ENCODE assay signal across 17 cellular contexts in the genomic region with DNA sequence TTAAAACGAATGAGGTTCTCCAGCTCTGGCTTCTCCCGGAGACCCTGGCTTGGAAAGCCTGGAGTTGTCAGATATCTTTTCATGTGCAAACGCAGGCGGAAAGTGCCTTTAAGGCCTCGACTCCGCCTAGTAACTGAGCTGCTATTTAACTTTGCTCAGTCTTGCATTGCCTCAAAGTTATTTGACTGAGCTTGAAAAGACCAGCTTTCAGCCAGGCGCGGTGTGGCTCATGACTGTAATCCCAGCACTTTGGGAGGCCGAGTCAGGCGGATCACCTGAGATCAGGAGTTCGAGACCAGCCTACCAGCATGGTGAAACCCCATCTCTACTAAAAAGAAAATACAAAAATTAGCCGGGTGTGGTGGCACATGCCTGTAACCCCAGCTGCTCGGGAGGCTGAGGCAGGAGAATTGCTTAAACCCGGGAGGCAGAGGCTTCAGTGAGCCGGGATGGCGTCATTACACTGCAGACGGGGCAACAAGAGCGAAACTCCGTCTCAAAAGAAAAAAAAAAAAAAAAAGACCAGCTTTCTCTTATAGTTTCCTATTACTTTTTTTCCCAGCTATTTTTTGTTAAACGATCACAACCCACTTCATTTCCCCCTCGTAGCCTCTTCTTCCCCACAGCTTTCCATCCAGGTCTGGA. TPM values are rescaled to one million over a fixed set of nuclear protein-coding genes. Genes with fewer than 3 reads are reported as not detected.
DNase-seq lines count a peak whose midpoint lies in the region; ATAC-seq, FAIRE-seq and TF ChIP-seq lines count a peak whose summit lies in the region.
"Had no signal": no experiment of that assay in that cellular context is flagged by ENCODE, and none has a peak within 500 bp of the region (broad histone marks: within the 10 kb centered on the region; RNA-seq: fewer than 3 reads in every experiment).

No MANE protein-coding gene starts in this region.

- DNase-seq in H7, result peak; percentile 59
- DNase-seq in K562 (ENCODE audit: extremely low read depth in 1 of 4, low spot score in 3 of 4), result peak in 1 of 4 experiments; percentile 35
- DNase-seq in iPS-NIHi11 (ENCODE audit: low spot score), result peak; percentile 37
- DNase-seq in renal cortical epithelial cell (ENCODE audit: low read depth), result peak; percentile 79
- DNase-seq in effector memory CD4-positive, alpha-beta T cell, result no peak
- DNase-seq in NCI-H446 (lab: John Stamatoyannopoulos, UW), result no peak
- no peak for DNase-seq in inferior parietal cortex (ENCODE audit: extremely low spot score)
- DNase-seq: activated CD8-positive, alpha-beta memory T cell treated with anti-CD3 and anti-CD28 coated beads, Interleukin-2, amount 50 U/mL, for 48 hours; activated naive CD8-positive, alpha-beta T cell treated with anti-CD3 and anti-CD28 coated beads, Interleukin-2, amount 10 ng/mL, durations not matched to agents 7 days and 5 days; BE2C; dermis blood vessel endothelial cell; GOT3; posterior cingulate gyrus; SK-N-SH; stimulated activated CD4-positive, alpha-beta T cell treated with anti-CD3 and anti-CD28 coated beads, Interleukin-2, amount 100 ng/mL, for 48 hours; WERI-Rb-1 had no signal

- ATAC-seq in K562 (no peak; the same call in 2 of the 3 replicates), HG03025 (IDR thresholded peaks at IDR 0.05; ENCODE audit: low FRiP score, unreplicated experiment) (no peak)

- H4K20me1 ChIP-seq in K562 (replicated peaks; ENCODE audit: control insufficient read depth, insufficient read depth, low read length), result no peaks in the 10 kb centered on the region

- TF ChIP-seq RAD21 in K562 (CRISPR knock-in tag; conservative IDR thresholded peaks at IDR 0.05 in 1 of 2, IDR thresholded peaks at IDR 0.05 in 1 of 2), result no peak

- no peaks in the 10 kb centered on the region for H3K79me2 ChIP-seq in K562 (ENCODE audit: control insufficient read depth, insufficient read depth, low read length)

- TF ChIP-seq EP300 in K562 (IDR thresholded peaks at IDR 0.05; ENCODE audit: low read length), result no peak

- H3K9me3 ChIP-seq in K562 (replicated peaks; ENCODE audit: control insufficient read depth, insufficient read depth, low read depth, low read length), result no peaks in the 10 kb centered on the region
- no peaks in the 10 kb centered on the region for H3K9me3 ChIP-seq in effector memory CD4-positive, alpha-beta T cell (ENCODE audit: control insufficient read depth, low read length)
- H3K9me3 ChIP-seq: BE2C, SK-N-SH had no signal

- H3K27me3 ChIP-seq in H7 (ENCODE audit: control insufficient read depth, insufficient read depth, low read length) (no peaks in the 10 kb centered on the region), K562 (ENCODE audit: control insufficient read depth in 2 of 2, insufficient read depth in 2 of 2, low read length in 2 of 2) (no peaks in the 10 kb centered on the region)
- no peaks in the 10 kb centered on the region for H3K27me3 ChIP-seq in effector memory CD4-positive, alpha-beta T cell (replicated peaks; ENCODE audit: control insufficient read depth, insufficient read depth, low read length, poor library complexity, severe bottlenecking)
- H3K27me3 ChIP-seq: BE2C had no signal

- POLR2A ChIA-PET in K562 (lab: Yijun Ruan, JAX), result interaction anchor here (0.7 to 1.4 kb wide), 2 partner anchors 22 to 37 kb away, joined by 3 to 4 read pairs; no protein-coding TSS in a partner anchor

- WGBS in K562 (ENCODE audit: insufficient coverage, low coverage, missing lambda C conversion rate), result 60% methylated on average over 21 of the region's 21 CpGs

- no peak for FAIRE-seq in K562 (lab: Jason Lieb, UNC)

- CTCF ChIA-PET in K562 (lab: Yijun Ruan, JAX; ENCODE audit: low intra/inter-chr PET ratio), result no interaction called here

- BruUV-seq in K562 (replicated peaks; lab: Mats Ljungman, UMichigan), result TSS peak; percentile 75

- TF ChIP-seq POLR2A in K562 (conservative IDR thresholded peaks at IDR 0.05), result no peak

- in situ Hi-C loops in K562 (cut with MboI), result no loop called here

- peak overlapping the region; percentile 34; the same call in 2 of the 3 replicates for H3K27ac ChIP-seq in K562 (ENCODE audit: extremely low read depth, low read depth, low read length)
- no peak overlapping the region for H3K27ac ChIP-seq in effector memory CD4-positive, alpha-beta T cell (ENCODE audit: insufficient read depth, low read length, poor library complexity, severe bottlenecking)
- H3K27ac ChIP-seq: WERI-Rb-1 had no signal

- intact Hi-C loops in K562 (cut with micrococcal nuclease), result no loop called here

- peak overlapping the region; percentile 56 for H2AFZ ChIP-seq in K562 (ENCODE audit: low read depth, low read length)

- peak overlapping the region; percentile 17 to 31; a peak in 3 of 4 replicates for H3K9ac ChIP-seq in K562 (ENCODE audit: insufficient read depth in 1 of 2, low read depth in 2 of 2, low read length in 2 of 2)
- H3K9ac ChIP-seq: SK-N-SH had no signal

- H3K9me1 ChIP-seq in K562 (ENCODE audit: control insufficient read depth, insufficient read depth, low read length), result no peaks in the 10 kb centered on the region

- peaks cover 20 to 24% of the 10 kb centered on the region in 2 experiments for H3K4me1 ChIP-seq in K562 (replicated peaks in 1 of 2; ENCODE audit: control insufficient read depth in 2 of 2, insufficient read depth in 2 of 2, low read length in 2 of 2)
- H3K4me1 ChIP-seq in effector memory CD4-positive, alpha-beta T cell (ENCODE audit: control insufficient read depth, insufficient read depth, low read length, poor library complexity, severe bottlenecking), result no peaks in the 10 kb centered on the region
- H3K4me1 ChIP-seq: BE2C had no signal

- H3K36me3 ChIP-seq in H7 (replicated peaks; ENCODE audit: control insufficient read depth, insufficient read depth, low read length), result no peaks in the 10 kb centered on the region
- no peaks in the 10 kb centered on the region for H3K36me3 ChIP-seq in K562 (ENCODE audit: control insufficient read depth, insufficient read depth, low read length)
- no peaks in the 10 kb centered on the region for H3K36me3 ChIP-seq in effector memory CD4-positive, alpha-beta T cell (ENCODE audit: control insufficient read depth, insufficient read depth, low read length)
- H3K36me3 ChIP-seq: BE2C, WERI-Rb-1 had no signal

- H3K4me3 ChIP-seq in H7 (ENCODE audit: insufficient read depth, low read depth, low read length), result no peak overlapping the region
- H3K4me3 ChIP-seq in K562, result peak overlapping the region; percentile 3; the same call in 1 of the 2 replicates
- no peak overlapping the region for H3K4me3 ChIP-seq in effector memory CD4-positive, alpha-beta T cell (ENCODE audit: insufficient read depth, low read depth, low read length, poor library complexity, severe bottlenecking)

- no peak for TF ChIP-seq CTCF in K562 (IDR thresholded peaks at IDR 0.05 in 2 of 3, conservative IDR thresholded peaks at IDR 0.05 in 1 of 3; ENCODE audit: insufficient read depth in 2 of 3, low read depth in 1 of 3, low read length in 3 of 3)

- H3K4me2 ChIP-seq in K562 (ENCODE audit: insufficient read depth, low read length), result peak overlapping the region; percentile 48
- H3K4me2 ChIP-seq: SK-N-SH had no signal

TF ChIP-seq in K562, 482 proteins besides CTCF, POLR2A, EP300 and RAD21:
- TF ChIP-seq BRD4 (IDR thresholded peaks at IDR 0.05), result no peak
- TF ChIP-seq ARID2 (IDR thresholded peaks at IDR 0.05), result no peak
- TF ChIP-seq NR2C2 (CRISPR knock-in tag; IDR thresholded peaks at IDR 0.05), result no peak
- no peak for TF ChIP-seq NR2C2 (tag; IDR thresholded peaks at IDR 0.05)
- peak; percentile 18; the same call in 1 of the 2 replicates for TF ChIP-seq ATF3 (IDR thresholded peaks at IDR 0.05)
- no peak for TF ChIP-seq ATF3 (CRISPR knock-in tag; conservative IDR thresholded peaks at IDR 0.05)

RNA-seq across cellular contexts. Expression of gene GCNT2, which starts 1.9 kb away (rescaled TPM):
- total RNA-seq in H7 (2014; rRNA removed; shearing (Covaris generic)), result 33.4 and 52.5 TPM in 2 replicates
- 8.1 and 18.1 TPM in 2 replicates for total RNA-seq in K562 (2011; cell fraction: chromatin; rRNA removed; ENCODE audit: low replicate concordance)
- 3.3 and 3.9 TPM in 2 replicates for total RNA-seq in K562 (2011; cell fraction: nucleolus; rRNA removed)
- total RNA-seq in K562 (2011; cell fraction: nucleoplasm; rRNA removed), result 3.7 and 5.9 TPM in 2 replicates
- total RNA-seq in K562 (2014; rRNA removed) (1.0 and 1.3 TPM in 2 replicates), K562 (2014; rRNA removed; fragmentation: Illumina TruSeq; extraction: Trizol) (2.0 and 2.2 TPM in 2 replicates), K562 (2015; rRNA removed; fragmentation: Illumina TruSeq; extraction: Trizol) (1.7 and 2.6 TPM in 2 replicates), K562 (2021) (1.3 and 1.8 TPM in 2 replicates), renal cortical epithelial cell (27.8 and 59.4 TPM in 2 replicates)
- polyA plus RNA-seq in K562 (2011; rRNA removed) (0.54 and 0.78 TPM in 2 replicates), K562 (2014; fragmentation: Illumina TruSeq; extraction: Trizol) (1.4 and 1.6 TPM in 2 replicates), K562 (2014; fragmentation: Nextera tagmentation; extraction: Ambion mirVana) (1 to 10 TPM; 1.1 to 1.4 TPM), K562 (2014; rRNA removed) (1.4 and 1.9 TPM in 2 replicates)
- 0.07 and 0.24 TPM in 2 replicates for polyA plus RNA-seq in K562 (2011; cell fraction: cytosol; rRNA removed)
- polyA plus RNA-seq in K562 (2011; cell fraction: nucleus; rRNA removed), result 0.52 and 0.68 TPM in 2 replicates
- polyA plus RNA-seq in K562 (2012), result 1.6 and 1.7 TPM in 2 replicates
- 1.2 and 1.6 TPM in 2 replicates for polyA minus RNA-seq in K562 (2011; rRNA and poly(A)+ RNA removed)
- polyA minus RNA-seq in K562 (2011; cell fraction: cytosol; rRNA and poly(A)+ RNA removed), result not detected in 2 replicates
- polyA minus RNA-seq in K562 (2011; cell fraction: nucleus; rRNA and poly(A)+ RNA removed), result 0.67 and 0.81 TPM in 2 replicates

Comparison
In these comparisons a context has a peak if more than half of its experiments do, and no peak if none do; other contexts are left out.
1. DNase-seq: peak in H7 (single experiment), iPS-NIHi11 (single experiment) and renal cortical epithelial cell (single experiment); none in effector memory CD4-positive, alpha-beta T cell (0 of 3), NCI-H446 (0 of 2) and inferior parietal cortex (single experiment).